11 cellular contexts compared by ENCODE assay signal in the genomic region with DNA sequence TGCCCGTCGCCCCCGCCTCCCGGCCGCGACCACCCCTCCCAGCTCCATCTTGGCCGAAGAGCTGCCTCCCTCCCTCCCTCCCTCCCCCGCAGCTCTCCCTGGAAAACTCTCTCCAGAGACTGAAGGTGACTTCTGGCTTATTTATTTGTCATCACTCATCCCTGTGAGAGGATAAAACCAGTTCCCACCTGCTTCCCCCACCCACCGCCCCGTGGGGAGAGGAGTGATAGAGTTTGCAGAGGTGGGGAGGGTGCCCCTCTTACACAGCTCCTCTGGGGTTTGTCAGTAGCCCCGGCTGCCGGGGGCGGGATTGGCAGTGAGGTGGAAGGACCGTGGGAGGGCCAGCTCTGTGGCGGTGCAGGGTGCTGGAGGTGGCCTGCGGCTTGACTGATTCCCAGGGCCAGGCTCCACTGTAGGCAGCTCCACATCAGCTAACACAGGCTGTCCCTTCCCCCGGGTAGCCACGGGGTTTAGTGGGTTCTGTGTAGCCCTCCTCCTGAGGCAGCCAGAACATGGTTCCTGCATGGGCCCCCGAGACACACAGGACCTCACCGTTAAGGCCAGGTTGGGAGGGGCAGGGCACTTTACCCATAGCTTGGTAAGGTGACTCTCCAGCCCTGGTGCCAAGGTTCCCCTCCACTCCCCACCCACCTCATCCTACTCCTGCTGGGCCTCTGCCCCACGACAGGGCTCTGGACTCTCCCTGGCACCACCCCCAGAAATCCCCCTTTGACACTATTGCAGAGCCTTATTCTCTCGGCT.
A peak's percentile ranks its signal among the peaks of the same experiment; 100 is the strongest.
DNase-seq lines count a peak whose midpoint lies in the region; ATAC-seq and TF ChIP-seq lines count a peak whose summit lies in the region.
"Had no signal": no experiment of that assay in that cellular context is flagged by ENCODE, and none has a peak within 500 bp of the region (broad histone marks: within the 10 kb centered on the region; RNA-seq: fewer than 3 reads in every experiment).

No MANE protein-coding gene starts in this region.

- DNase-seq in DMS53 (lab: John Stamatoyannopoulos, UW) (peak; percentile 50), DMS53 treated with DMSO at 0.1 percent for 48 hours (lab: John Stamatoyannopoulos, UW; ENCODE audit: unreplicated experiment) (no peak), left lobe of liver (ENCODE audit: low spot score) (peak; percentile 35), KG1 (lab: John Stamatoyannopoulos, UW) (no peak), retina (no peak), glutamatergic neuron (no peak)
- DNase-seq in activated CD8-positive, alpha-beta memory T cell treated with anti-CD3 and anti-CD28 coated beads, Interleukin-2, amount 50 U/mL, for 48 hours: peak; percentile 49
- no peak for DNase-seq in stimulated activated effector memory CD8-positive, alpha-beta T cell treated with anti-CD3 and anti-CD28 coated beads, Interleukin-12 subunit alpha, Interleukin-12 subunit beta, amount 100 ng/mL, for 72 hours (ENCODE audit: low spot score in 2 of 2)
- DNase-seq: NCI-H1417 treated with DMSO at 0.1 percent for 48 hours; stimulated activated CD4-positive, alpha-beta T cell treated with anti-CD3 and anti-CD28 coated beads, Interleukin-12 subunit alpha, Interleukin-12 subunit beta, amount 100 ng/mL, for 4 hours; stimulated activated naive CD4-positive, alpha-beta T cell treated with Interleukin-2 at 50 U/mL for 16 hours had no signal

- no peak for ATAC-seq in left lobe of liver
- ATAC-seq in stimulated activated effector memory CD8-positive, alpha-beta T cell treated with anti-CD3 and anti-CD28 coated beads, Interleukin-12 subunit alpha, Interleukin-12 subunit beta, amount 100 ng/mL, for 72 hours: no peak

- H3K27ac Mint-ChIP-seq in stimulated activated effector memory CD8-positive, alpha-beta T cell treated with anti-CD3 and anti-CD28 coated beads, Interleukin-12 subunit alpha, Interleukin-12 subunit beta, amount 100 ng/mL, for 72 hours: no peak overlapping the region
- no peak overlapping the region for H3K27ac Mint-ChIP-seq in glutamatergic neuron (ENCODE audit: unreplicated experiment)

- peak overlapping the region; percentile 30 for H3K4me3 Mint-ChIP-seq in stimulated activated effector memory CD8-positive, alpha-beta T cell treated with anti-CD3 and anti-CD28 coated beads, Interleukin-12 subunit alpha, Interleukin-12 subunit beta, amount 100 ng/mL, for 72 hours
- no peak overlapping the region for H3K4me3 Mint-ChIP-seq in glutamatergic neuron (ENCODE audit: unreplicated experiment)

- peaks cover 12% of the 10 kb centered on the region for H3K27me3 Mint-ChIP-seq in glutamatergic neuron (ENCODE audit: unreplicated experiment)

- H3K36me3 Mint-ChIP-seq in stimulated activated effector memory CD8-positive, alpha-beta T cell treated with anti-CD3 and anti-CD28 coated beads, Interleukin-12 subunit alpha, Interleukin-12 subunit beta, amount 100 ng/mL, for 72 hours: no peaks in the 10 kb centered on the region
- H3K36me3 Mint-ChIP-seq in glutamatergic neuron (ENCODE audit: unreplicated experiment): no peaks in the 10 kb centered on the region

- H3K9me3 Mint-ChIP-seq in stimulated activated effector memory CD8-positive, alpha-beta T cell treated with anti-CD3 and anti-CD28 coated beads, Interleukin-12 subunit alpha, Interleukin-12 subunit beta, amount 100 ng/mL, for 72 hours: no peaks in the 10 kb centered on the region
- H3K9me3 Mint-ChIP-seq in glutamatergic neuron (ENCODE audit: unreplicated experiment): no peaks in the 10 kb centered on the region

- H3K4me1 Mint-ChIP-seq in stimulated activated effector memory CD8-positive, alpha-beta T cell treated with anti-CD3 and anti-CD28 coated beads, Interleukin-12 subunit alpha, Interleukin-12 subunit beta, amount 100 ng/mL, for 72 hours: no peaks in the 10 kb centered on the region
- no peaks in the 10 kb centered on the region for H3K4me1 Mint-ChIP-seq in glutamatergic neuron (ENCODE audit: low read depth, unreplicated experiment)

- no peak for TF ChIP-seq CTCF in glutamatergic neuron (IDR thresholded peaks at IDR 0.05; ENCODE audit: partially characterized antibody, unreplicated experiment)

Comparison
In these comparisons a context has a peak if more than half of its experiments do, and no peak if none do; other contexts are left out.
1. DNase-seq: peak in DMS53 (single experiment), activated CD8-positive, alpha-beta memory T cell treated with anti-CD3 and anti-CD28 coated beads, Interleukin-2, amount 50 U/mL, for 48 hours (single experiment) and left lobe of liver (single experiment); none in DMS53 treated with DMSO at 0.1 percent for 48 hours (single experiment), stimulated activated effector memory CD8-positive, alpha-beta T cell treated with anti-CD3 and anti-CD28 coated beads, Interleukin-12 subunit alpha, Interleukin-12 subunit beta, amount 100 ng/mL, for 72 hours (0 of 2), KG1 (single experiment), retina (single experiment) and glutamatergic neuron (single experiment).